1 cellular context compared by ENCODE assay signal in the genomic region with DNA sequence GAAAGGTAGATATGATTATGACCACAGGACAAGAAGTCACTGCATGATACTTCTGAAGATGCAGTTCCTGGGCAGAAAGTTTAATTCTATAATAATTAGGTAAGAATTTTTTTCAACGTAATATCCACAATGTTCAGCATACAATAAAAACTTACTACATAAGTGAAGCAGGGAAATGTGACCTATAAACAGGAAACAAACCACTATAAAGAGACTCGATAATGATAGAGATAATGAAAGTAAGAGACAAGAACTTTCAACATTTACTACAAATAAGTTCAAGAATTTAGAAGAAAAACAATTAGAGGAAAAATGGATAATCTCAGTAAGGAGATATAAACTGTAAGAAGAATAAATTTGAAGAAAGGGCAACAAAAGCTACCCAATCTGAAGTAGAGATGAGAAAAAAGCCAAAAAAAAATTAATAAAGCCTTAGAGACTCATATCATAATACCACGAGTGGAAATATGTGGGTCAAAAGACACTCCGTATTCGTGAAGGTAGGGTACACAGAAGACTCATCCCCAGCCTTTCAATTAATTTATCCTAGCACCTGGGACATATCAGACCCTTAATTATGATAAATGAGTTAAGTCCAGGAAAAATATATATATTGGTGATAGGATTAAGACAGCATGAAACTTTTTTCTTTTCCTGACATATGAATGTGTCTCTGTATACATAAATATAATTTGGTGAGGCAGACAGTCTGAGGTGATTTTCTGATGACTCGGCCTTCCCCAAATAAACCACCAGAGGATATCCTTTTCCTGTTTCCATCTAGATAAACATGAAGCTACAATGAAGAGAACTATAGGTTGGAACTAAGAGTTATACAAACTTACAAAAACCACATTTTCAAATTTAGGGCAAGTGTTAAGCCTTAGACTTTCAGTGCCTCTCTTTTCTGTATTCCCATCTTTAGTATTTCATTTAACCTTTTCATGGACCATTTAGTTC.
TF ChIP-seq lines count a peak whose summit lies in the region.

No MANE protein-coding gene starts in this region.

TF ChIP-seq in GM23338, 12 proteins besides CTCF, POLR2A, EP300 and RAD21 (continued from another document):
- TF ChIP-seq, protein P1, sequence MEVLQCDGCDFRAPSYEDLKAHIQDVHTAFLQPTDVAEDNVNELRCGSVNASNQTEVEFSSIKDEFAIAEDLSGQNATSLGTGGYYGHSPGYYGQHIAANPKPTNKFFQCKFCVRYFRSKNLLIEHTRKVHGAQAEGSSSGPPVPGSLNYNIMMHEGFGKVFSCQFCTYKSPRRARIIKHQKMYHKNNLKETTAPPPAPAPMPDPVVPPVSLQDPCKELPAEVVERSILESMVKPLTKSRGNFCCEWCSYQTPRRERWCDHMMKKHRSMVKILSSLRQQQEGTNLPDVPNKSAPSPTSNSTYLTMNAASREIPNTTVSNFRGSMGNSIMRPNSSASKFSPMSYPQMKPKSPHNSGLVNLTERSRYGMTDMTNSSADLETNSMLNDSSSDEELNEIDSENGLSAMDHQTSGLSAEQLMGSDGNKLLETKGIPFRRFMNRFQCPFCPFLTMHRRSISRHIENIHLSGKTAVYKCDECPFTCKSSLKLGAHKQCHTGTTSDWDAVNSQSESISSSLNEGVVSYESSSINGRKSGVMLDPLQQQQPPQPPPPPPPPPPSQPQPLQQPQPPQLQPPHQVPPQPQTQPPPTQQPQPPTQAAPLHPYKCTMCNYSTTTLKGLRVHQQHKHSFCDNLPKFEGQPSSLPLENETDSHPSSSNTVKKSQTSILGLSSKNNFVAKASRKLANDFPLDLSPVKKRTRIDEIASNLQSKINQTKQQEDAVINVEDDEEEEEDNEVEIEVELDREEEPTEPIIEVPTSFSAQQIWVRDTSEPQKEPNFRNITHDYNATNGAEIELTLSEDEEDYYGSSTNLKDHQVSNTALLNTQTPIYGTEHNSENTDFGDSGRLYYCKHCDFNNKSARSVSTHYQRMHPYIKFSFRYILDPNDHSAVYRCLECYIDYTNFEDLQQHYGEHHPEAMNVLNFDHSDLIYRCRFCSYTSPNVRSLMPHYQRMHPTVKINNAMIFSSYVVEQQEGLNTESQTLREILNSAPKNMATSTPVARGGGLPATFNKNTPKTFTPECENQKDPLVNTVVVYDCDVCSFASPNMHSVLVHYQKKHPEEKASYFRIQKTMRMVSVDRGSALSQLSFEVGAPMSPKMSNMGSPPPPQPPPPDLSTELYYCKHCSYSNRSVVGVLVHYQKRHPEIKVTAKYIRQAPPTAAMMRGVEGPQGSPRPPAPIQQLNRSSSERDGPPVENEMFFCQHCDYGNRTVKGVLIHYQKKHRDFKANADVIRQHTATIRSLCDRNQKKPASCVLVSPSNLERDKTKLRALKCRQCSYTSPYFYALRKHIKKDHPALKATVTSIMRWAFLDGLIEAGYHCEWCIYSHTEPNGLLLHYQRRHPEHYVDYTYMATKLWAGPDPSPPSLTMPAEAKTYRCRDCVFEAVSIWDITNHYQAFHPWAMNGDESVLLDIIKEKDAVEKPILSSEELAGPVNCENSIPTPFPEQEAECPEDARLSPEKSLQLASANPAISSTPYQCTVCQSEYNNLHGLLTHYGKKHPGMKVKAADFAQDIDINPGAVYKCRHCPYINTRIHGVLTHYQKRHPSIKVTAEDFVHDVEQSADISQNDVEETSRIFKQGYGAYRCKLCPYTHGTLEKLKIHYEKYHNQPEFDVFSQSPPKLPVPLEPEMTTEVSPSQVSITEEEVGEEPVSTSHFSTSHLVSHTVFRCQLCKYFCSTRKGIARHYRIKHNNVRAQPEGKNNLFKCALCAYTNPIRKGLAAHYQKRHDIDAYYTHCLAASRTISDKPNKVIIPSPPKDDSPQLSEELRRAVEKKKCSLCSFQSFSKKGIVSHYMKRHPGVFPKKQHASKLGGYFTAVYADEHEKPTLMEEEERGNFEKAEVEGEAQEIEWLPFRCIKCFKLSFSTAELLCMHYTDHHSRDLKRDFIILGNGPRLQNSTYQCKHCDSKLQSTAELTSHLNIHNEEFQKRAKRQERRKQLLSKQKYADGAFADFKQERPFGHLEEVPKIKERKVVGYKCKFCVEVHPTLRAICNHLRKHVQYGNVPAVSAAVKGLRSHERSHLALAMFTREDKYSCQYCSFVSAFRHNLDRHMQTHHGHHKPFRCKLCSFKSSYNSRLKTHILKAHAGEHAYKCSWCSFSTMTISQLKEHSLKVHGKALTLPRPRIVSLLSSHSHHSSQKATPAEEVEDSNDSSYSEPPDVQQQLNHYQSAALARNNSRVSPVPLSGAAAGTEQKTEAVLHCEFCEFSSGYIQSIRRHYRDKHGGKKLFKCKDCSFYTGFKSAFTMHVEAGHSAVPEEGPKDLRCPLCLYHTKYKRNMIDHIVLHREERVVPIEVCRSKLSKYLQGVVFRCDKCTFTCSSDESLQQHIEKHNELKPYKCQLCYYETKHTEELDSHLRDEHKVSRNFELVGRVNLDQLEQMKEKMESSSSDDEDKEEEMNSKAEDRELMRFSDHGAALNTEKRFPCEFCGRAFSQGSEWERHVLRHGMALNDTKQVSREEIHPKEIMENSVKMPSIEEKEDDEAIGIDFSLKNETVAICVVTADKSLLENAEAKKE (CRISPR knock-in tag; IDR thresholded peaks at IDR 0.05): no peak
- TF ChIP-seq EZH2 (IDR thresholded peaks at IDR 0.05; ENCODE audit: low read depth, unreplicated experiment): no peak
